ENCODE assay signal across 15 cellular contexts in genomic region chr4:89658701-89659024, GRCh38.
DNase-seq lines count a peak whose midpoint lies in the region; ATAC-seq and TF ChIP-seq lines count a peak whose summit lies in the region.
"Had no signal": no experiment of that assay in that cellular context is flagged by ENCODE, and none has a peak within 500 bp of the region (broad histone marks: within the 10 kb centered on the region; RNA-seq: fewer than 3 reads in every experiment).

No MANE protein-coding gene starts in this region.

- no peaks in the 10 kb centered on the region for H3K27me3 Mint-ChIP-seq in progenitor cell of endocrine pancreas
- H3K27me3 Mint-ChIP-seq: activated naive CD8-positive, alpha-beta T cell treated with anti-CD3 and anti-CD28 coated beads for 36 hours had no signal

- H3K4me1 ChIP-seq in OCI-LY7 (ENCODE audit: insufficient read depth, low read length, poor library complexity, severe bottlenecking) = peaks cover 4% of the 10 kb centered on the region
- H3K4me1 ChIP-seq: Peyer's patch, right lobe of liver, tibial artery had no signal

- H3K27ac ChIP-seq in OCI-LY7 (ENCODE audit: low read depth, low read length, poor library complexity, severe bottlenecking) = no peak overlapping the region
- H3K27ac ChIP-seq: Peyer's patch, right lobe of liver, tibial artery had no signal

- intact Hi-C loops in OCI-LY7 (cut with micrococcal nuclease; ENCODE audit: unreplicated experiment) = no loop called here

- H3K9me2 ChIP-seq in OCI-LY7 (ENCODE audit: insufficient read depth, low read length) = no peaks in the 10 kb centered on the region

- H3K79me2 ChIP-seq in OCI-LY7 (ENCODE audit: insufficient read depth, low read depth, low read length) = no peaks in the 10 kb centered on the region

- POLR2A ChIA-PET in OCI-LY7 (lab: Charles Lee) = interaction anchor here (0.7 kb wide), 1 partner anchor 36 kb away, joined by 3 read pairs; no protein-coding TSS in a partner anchor

- H3K36me3 Mint-ChIP-seq in progenitor cell of endocrine pancreas (ENCODE audit: insufficient read depth) = no peaks in the 10 kb centered on the region
- H3K36me3 Mint-ChIP-seq: activated naive CD8-positive, alpha-beta T cell treated with anti-CD3 and anti-CD28 coated beads for 36 hours had no signal

- no peaks in the 10 kb centered on the region for H3K9me3 Mint-ChIP-seq in progenitor cell of endocrine pancreas (ENCODE audit: low read depth)
- H3K9me3 Mint-ChIP-seq: activated naive CD8-positive, alpha-beta T cell treated with anti-CD3 and anti-CD28 coated beads for 36 hours had no signal

- peak overlapping the region; percentile 19; the same call in 1 of the 2 replicates for H2AFZ ChIP-seq in OCI-LY7 (ENCODE audit: low read length)

- H3K9me3 ChIP-seq in OCI-LY7 (ENCODE audit: low read length) = no peaks in the 10 kb centered on the region
- H3K9me3 ChIP-seq: mucosa of descending colon, Peyer's patch, right lobe of liver, tibial artery had no signal

- H4K20me1 ChIP-seq in OCI-LY7 (ENCODE audit: insufficient read depth, low read length) = no peaks in the 10 kb centered on the region

- no peak overlapping the region for H3K4me2 ChIP-seq in OCI-LY7 (ENCODE audit: low read length)

- CTCF ChIA-PET in OCI-LY7 (lab: Charles Lee; ENCODE audit: unreplicated experiment) = no interaction called here

- DNase-seq in OCI-LY7 (ENCODE audit: low spot score) (no peak), SW 1271 (lab: John Stamatoyannopoulos, UW) (no peak), iPS-NIHi7 (ENCODE audit: extremely low spot score) (no peak), NOMO-1 treated with DMSO at 0.1 percent for 48 hours (lab: John Stamatoyannopoulos, UW; ENCODE audit: unreplicated experiment) (no peak), progenitor cell of endocrine pancreas (ENCODE audit: low spot score, unreplicated experiment) (no peak)
- DNase-seq: activated naive CD8-positive, alpha-beta T cell treated with anti-CD3 and anti-CD28 coated beads for 36 hours; mucosa of descending colon; Peyer's patch; right lobe of liver; T-helper 9 cell; tibial artery had no signal

- ATAC-seq in GM18517 (IDR thresholded peaks at IDR 0.05; ENCODE audit: unreplicated experiment) (peak; percentile 85), GM21447 (IDR thresholded peaks at IDR 0.05; ENCODE audit: unreplicated experiment) (peak; percentile 87), HG03066 (IDR thresholded peaks at IDR 0.05; ENCODE audit: low read depth, unreplicated experiment) (peak; percentile 73)
- ATAC-seq: K562, mucosa of descending colon had no signal

- H3K36me3 ChIP-seq in OCI-LY7 (ENCODE audit: insufficient read depth, low read length) = no peaks in the 10 kb centered on the region
- H3K36me3 ChIP-seq: Peyer's patch, right lobe of liver, tibial artery had no signal

- no TSS peak for BruUV-seq in OCI-LY7 (replicated peaks; lab: Mats Ljungman, UMichigan)

- H3K4me3 ChIP-seq in OCI-LY7 (ENCODE audit: low read depth, low read length, poor library complexity, severe bottlenecking) = no peak overlapping the region
- H3K4me3 ChIP-seq: K562, mucosa of descending colon, Peyer's patch, right lobe of liver, tibial artery had no signal

- peaks cover 9% of the 10 kb centered on the region for H3K4me1 Mint-ChIP-seq in progenitor cell of endocrine pancreas (ENCODE audit: low read depth)

- no peak overlapping the region for H3K4me3 Mint-ChIP-seq in progenitor cell of endocrine pancreas (ENCODE audit: low read depth)
- H3K4me3 Mint-ChIP-seq: activated naive CD8-positive, alpha-beta T cell treated with anti-CD3 and anti-CD28 coated beads for 36 hours had no signal

- TF ChIP-seq CTCF in OCI-LY7 (conservative IDR thresholded peaks at IDR 0.05; ENCODE audit: low read length) (no peak), progenitor cell of endocrine pancreas (IDR thresholded peaks at IDR 0.05; ENCODE audit: unreplicated experiment) (no peak)

- H3K27ac Mint-ChIP-seq in progenitor cell of endocrine pancreas = no peak overlapping the region
- H3K27ac Mint-ChIP-seq: activated naive CD8-positive, alpha-beta T cell treated with anti-CD3 and anti-CD28 coated beads for 36 hours had no signal
